Comparison of ENCODE assay signal across 8 cellular contexts in genomic region chr4:153466637-153467153, GRCh38. TPM values are rescaled to one million over a fixed set of nuclear protein-coding genes. Genes with fewer than 3 reads are reported as not detected.
DNase-seq lines count a peak whose midpoint lies in the region; ATAC-seq, FAIRE-seq and TF ChIP-seq lines count a peak whose summit lies in the region.

No MANE protein-coding gene starts in this region.

- H3K36me3 Mint-ChIP-seq in Caco-2 (ENCODE audit: insufficient read depth, unreplicated experiment) (peaks cover 15% of the 10 kb centered on the region), brain (peaks cover 29% of the 10 kb centered on the region)

- H4K20me1 ChIP-seq in HepG2 (ENCODE audit: insufficient read depth, low read length) = no peaks in the 10 kb centered on the region

- DNase-seq in Caco-2 = no peak
- DNase-seq in NAMALWA (ENCODE audit: low spot score) = peak; percentile 55
- no peak for DNase-seq in HepG2 (ENCODE audit: low spot score)
- no peak for DNase-seq in tibial nerve (ENCODE audit: low spot score in 2 of 2)
- DNase-seq in middle frontal gyrus (ENCODE audit: extremely low spot score, low spot score) = no peak
- no peak for DNase-seq in H4 (ENCODE audit: low spot score)

- no peak for TF ChIP-seq RAD21 in HepG2 (CRISPR knock-in tag; IDR thresholded peaks at IDR 0.05)

- H3K27ac Mint-ChIP-seq in Caco-2 (ENCODE audit: unreplicated experiment) = peak overlapping the region; percentile 73
- H3K27ac Mint-ChIP-seq in brain = peak overlapping the region; percentile 84 to 93 (median 90)

- no peaks in the 10 kb centered on the region for H3K9me3 ChIP-seq in Caco-2
- H3K9me3 ChIP-seq in HepG2 (ENCODE audit: low read length) = no peaks in the 10 kb centered on the region
- no peaks in the 10 kb centered on the region for H3K9me3 ChIP-seq in tibial nerve

- TF ChIP-seq CTCF in Caco-2 (IDR thresholded peaks at IDR 0.05; ENCODE audit: insufficient read depth in 1 of 2, low read depth in 1 of 2, low read length in 1 of 2, severe bottlenecking in 1 of 2, unreplicated experiment in 1 of 2) = no peak
- peak in 1 of 2 experiments; percentile 36 for TF ChIP-seq CTCF in brain (conservative IDR thresholded peaks at IDR 0.05)
- TF ChIP-seq CTCF in HepG2 (CRISPR knock-in tag; IDR thresholded peaks at IDR 0.05) = 0 out of 2 replicates have a peak, but pooled peaks have one; percentile 2
- no peak for TF ChIP-seq CTCF in tibial nerve (IDR thresholded peaks at IDR 0.05)

- peak overlapping the region; percentile 95 for H3K4me2 ChIP-seq in HepG2 (ENCODE audit: low read depth, low read length)

- H3K4me1 ChIP-seq in Caco-2 (peaks cover 14% of the 10 kb centered on the region), HepG2 (ENCODE audit: insufficient read depth, low read length) (peaks cover 26% of the 10 kb centered on the region), tibial nerve (peaks cover 0 to 39% (median 18%) of the 10 kb centered on the region in 4 donors)

- H3K4me3 Mint-ChIP-seq in Caco-2 (ENCODE audit: unreplicated experiment) (peak overlapping the region; percentile 90), brain (peak overlapping the region; percentile 94 to 97 (median 96))

- H3K9ac ChIP-seq in HepG2 (ENCODE audit: insufficient read depth, low read depth, low read length) = peak overlapping the region; percentile 69

- H3K9me3 Mint-ChIP-seq in Caco-2 (ENCODE audit: unreplicated experiment) (no peaks in the 10 kb centered on the region), brain (peaks cover 0 to 4% (median 0%) of the 10 kb centered on the region in 5 experiments)

- no peak for TF ChIP-seq POLR2A in HepG2 (IDR thresholded peaks at IDR 0.05; ENCODE audit: insufficient read depth in 1 of 2, low read depth in 2 of 2, low read length in 2 of 2)
- TF ChIP-seq POLR2A in tibial nerve (IDR thresholded peaks at IDR 0.05) = no peak

- CTCF ChIA-PET in Caco-2 (lab: Charles Lee) (interaction anchor here (0.5 to 3.4 kb wide), 5 partner anchors 17 to 177 kb away, joined by 3 to 42 read pairs (median 3); no protein-coding TSS in a partner anchor), HepG2 (lab: Yijun Ruan, JAX; ENCODE audit: low intra/inter-chr PET ratio, low total read pairs) (no interaction called here)

- BruUV-seq in Caco-2 (replicated peaks; lab: Mats Ljungman, UMichigan) (no TSS peak), HepG2 (replicated peaks; lab: Mats Ljungman, UMichigan) (no TSS peak)

- H3K4me3 ChIP-seq in Caco-2 (ENCODE audit: low read depth, low read length) (peak overlapping the region; percentile 62), HepG2 (replicated peaks in 1 of 3; ENCODE audit: insufficient read depth in 1 of 3, low read depth in 2 of 3, low read length in 3 of 3) (peak overlapping the region; percentile 77 to 89 (median 86)), tibial nerve (peak overlapping the region; percentile 58 to 80 (median 70))

- intact Hi-C loops in Caco-2 (cut with micrococcal nuclease; ENCODE audit: unreplicated experiment) (loop anchor here (1.0 to 2.0 kb wide), 3 partner anchors 20 to 52 kb away; no protein-coding TSS in a partner anchor), HepG2 (cut with micrococcal nuclease; ENCODE audit: unreplicated experiment) (loop anchor here (1.0 to 5.0 kb wide), 4 partner anchors 51 to 122 kb away; partner anchors contain the start of gene MND1)

- H3K27me3 Mint-ChIP-seq in Caco-2 (ENCODE audit: insufficient read depth, unreplicated experiment) (no peaks in the 10 kb centered on the region), brain (peaks cover 9% of the 10 kb centered on the region)

- TF ChIP-seq EP300 in HepG2 (IDR thresholded peaks at IDR 0.05; ENCODE audit: low read depth in 2 of 2, low read length in 2 of 2) = no peak
- TF ChIP-seq EP300 in HepG2 (CRISPR knock-in tag; IDR thresholded peaks at IDR 0.05; ENCODE audit: borderline replicate concordance) = no peak
- no peak for TF ChIP-seq EP300 in tibial nerve (IDR thresholded peaks at IDR 0.05)

- no peak overlapping the region for H2AFZ ChIP-seq in HepG2 (ENCODE audit: low read length)

- FAIRE-seq in HepG2 (lab: Jason Lieb, UNC) = no peak

- WGBS in HepG2 (ENCODE audit: low lambda C conversion rate) = 1% methylated on average over 15 of the region's 48 CpGs
- WGBS in tibial nerve, 2 donors = 1% methylated on average over 25 to 47 of the region's 48 CpGs

- H3K27ac ChIP-seq in HepG2 (ENCODE audit: extremely low read length, insufficient read depth, low read length) = no peak overlapping the region
- peak overlapping the region; percentile 37 to 83 (median 64) for H3K27ac ChIP-seq in tibial nerve

- POLR2A ChIA-PET in Caco-2 (lab: Charles Lee) (interaction anchor here (0.7 to 1.9 kb wide), 5 partner anchors 20 to 177 kb away, joined by 4 to 17 read pairs (median 5); no protein-coding TSS in a partner anchor), HepG2 (lab: Yijun Ruan, JAX) (interaction anchor here (1.0 to 2.0 kb wide), 6 partner anchors 12 to 98 kb away, joined by 3 to 13 read pairs (median 3); no protein-coding TSS in a partner anchor)

- H3K27me3 ChIP-seq in Caco-2 (replicated peaks; ENCODE audit: control insufficient read depth, insufficient read depth, low read length) (no peaks in the 10 kb centered on the region), HepG2 (ENCODE audit: control insufficient read depth in 1 of 2, insufficient read depth in 2 of 2, low read length in 2 of 2) (peaks cover 0 to 12% of the 10 kb centered on the region in 2 experiments; a peak in 3 of 5 replicates), tibial nerve (no peaks in the 10 kb centered on the region)

- in situ Hi-C loops in HepG2 (cut with HindIII; ENCODE audit: extremely low pct_ligation_motif_present, low pct_unique_long_range_greater_than_20kb) = no loop called here

- no peaks in the 10 kb centered on the region for H3K36me3 ChIP-seq in Caco-2 (ENCODE audit: control insufficient read depth, insufficient read depth, low read length)
- no peaks in the 10 kb centered on the region for H3K36me3 ChIP-seq in HepG2 (replicated peaks in 1 of 2; ENCODE audit: control insufficient read depth in 1 of 2, insufficient read depth in 2 of 2, low read length in 2 of 2)
- H3K36me3 ChIP-seq in tibial nerve = no peaks in the 10 kb centered on the region

- no peaks in the 10 kb centered on the region for H3K79me2 ChIP-seq in HepG2 (ENCODE audit: insufficient read depth, low read length)

- H3K4me1 Mint-ChIP-seq in Caco-2 (ENCODE audit: low read depth, unreplicated experiment) (peaks cover under 1% of the 10 kb centered on the region), brain (peaks cover 71% of the 10 kb centered on the region)

- ATAC-seq in GM21529 (IDR thresholded peaks at IDR 0.05; ENCODE audit: unreplicated experiment) = peak; percentile 11
- peak; percentile 73 for ATAC-seq in HepG2

TF ChIP-seq in HepG2, 621 proteins besides CTCF, POLR2A, EP300 and RAD21 (continues in another document):
- TF ChIP-seq ZNF430 (CRISPR knock-in tag; IDR thresholded peaks at IDR 0.05) = no peak
- TF ChIP-seq MYPOP (CRISPR knock-in tag; IDR thresholded peaks at IDR 0.05) = peak; percentile 92
- peak; percentile 19; the same call in 1 of the 2 replicates for TF ChIP-seq ZNF776 (CRISPR knock-in tag; IDR thresholded peaks at IDR 0.05)
- no peak for TF ChIP-seq HOXA9 (CRISPR knock-in tag; IDR thresholded peaks at IDR 0.05; ENCODE audit: borderline replicate concordance)
- TF ChIP-seq ARID2 (CRISPR knock-in tag; IDR thresholded peaks at IDR 0.05; ENCODE audit: borderline replicate concordance) = 0 out of 2 replicates have a peak, but pooled peaks have one; percentile 70
- peak; percentile 30; the same call in 1 of the 2 replicates for TF ChIP-seq GABPB1 (CRISPR knock-in tag; IDR thresholded peaks at IDR 0.05)

RNA-seq across cellular contexts. Expression of gene TMEM131L, which starts 0.5 kb away (rescaled TPM):
- 20.8 and 20.9 TPM in 2 replicates for total RNA-seq in Caco-2 (2022)
- polyA plus RNA-seq in brain (ENCODE audit: insufficient read depth, low read depth, low replicate concordance) = 3.7 TPM
- total RNA-seq in HepG2 (2016; rRNA removed; fragmentation: Illumina TruSeq; extraction: Trizol) = 2.4 and 4.5 TPM in 2 replicates
- 1.2 and 1.4 TPM in 2 replicates for total RNA-seq in HepG2 (2016; cell fraction: cytosol; rRNA removed; fragmentation: Illumina TruSeq; extraction: Trizol; ENCODE audit: low read depth)
- total RNA-seq in HepG2 (2016; cell fraction: insoluble cytoplasmic fraction; rRNA removed; fragmentation: Illumina TruSeq; extraction: Trizol) = 2.7 and 4.5 TPM in 2 replicates
- total RNA-seq in HepG2 (2016; cell fraction: membrane; rRNA removed; fragmentation: Illumina TruSeq; extraction: Trizol) = 1.1 and 2.7 TPM in 2 replicates
- total RNA-seq in HepG2 (2016; cell fraction: nucleus; rRNA removed; fragmentation: Illumina TruSeq; extraction: Trizol) = 10.8 and 10.9 TPM in 2 replicates
- polyA plus RNA-seq in HepG2 (2011; rRNA removed) = 2.2 and 2.8 TPM in 2 replicates
- 1.3 and 2.2 TPM in 2 replicates for polyA plus RNA-seq in HepG2 (2011; cell fraction: cytosol; rRNA removed)
- 4.1 and 4.5 TPM in 2 replicates for polyA plus RNA-seq in HepG2 (2011; cell fraction: nucleus; rRNA removed)
- 2.3 and 5.2 TPM in 2 replicates for polyA plus RNA-seq in HepG2 (2012)
- 0.16 and 0.25 TPM in 2 replicates for polyA plus RNA-seq in HepG2 (2016; cell fraction: cytosol; fragmentation: Illumina TruSeq; extraction: Trizol; ENCODE audit: low read depth)
- polyA plus RNA-seq in HepG2 (2016; cell fraction: insoluble cytoplasmic fraction; fragmentation: Illumina TruSeq; extraction: Trizol; ENCODE audit: low read depth) = 1.7 and 2.1 TPM in 2 replicates
- 0.18 and 0.30 TPM in 2 replicates for polyA plus RNA-seq in HepG2 (2016; cell fraction: membrane; fragmentation: Illumina TruSeq; extraction: Trizol; ENCODE audit: low read depth)
- 6.6 and 8.4 TPM in 2 replicates for polyA plus RNA-seq in HepG2 (2016; cell fraction: nucleus; fragmentation: Illumina TruSeq; extraction: Trizol; ENCODE audit: insufficient read depth, low read depth)
- 5.2 and 8.7 TPM in 2 replicates for polyA minus RNA-seq in HepG2 (2011; rRNA and poly(A)+ RNA removed; ENCODE audit: low replicate concordance)
- 3.6 and 7.2 TPM in 2 replicates for polyA minus RNA-seq in HepG2 (2011; cell fraction: cytosol; rRNA and poly(A)+ RNA removed)
- polyA minus RNA-seq in HepG2 (2011; cell fraction: nucleus; rRNA and poly(A)+ RNA removed) = 10.8 and 14.8 TPM in 2 replicates
- total RNA-seq in tibial nerve = 10 to 100 TPM in 3 of 4 donors, 1 to 10 TPM in 1; 8.7 to 19.9 (median 12.1) TPM
- total RNA-seq in H4 (2014; rRNA removed; shearing (Covaris generic)) = 13.5 and 14.2 TPM in 2 replicates
